10 cellular contexts compared by ENCODE assay signal in the genomic region with DNA sequence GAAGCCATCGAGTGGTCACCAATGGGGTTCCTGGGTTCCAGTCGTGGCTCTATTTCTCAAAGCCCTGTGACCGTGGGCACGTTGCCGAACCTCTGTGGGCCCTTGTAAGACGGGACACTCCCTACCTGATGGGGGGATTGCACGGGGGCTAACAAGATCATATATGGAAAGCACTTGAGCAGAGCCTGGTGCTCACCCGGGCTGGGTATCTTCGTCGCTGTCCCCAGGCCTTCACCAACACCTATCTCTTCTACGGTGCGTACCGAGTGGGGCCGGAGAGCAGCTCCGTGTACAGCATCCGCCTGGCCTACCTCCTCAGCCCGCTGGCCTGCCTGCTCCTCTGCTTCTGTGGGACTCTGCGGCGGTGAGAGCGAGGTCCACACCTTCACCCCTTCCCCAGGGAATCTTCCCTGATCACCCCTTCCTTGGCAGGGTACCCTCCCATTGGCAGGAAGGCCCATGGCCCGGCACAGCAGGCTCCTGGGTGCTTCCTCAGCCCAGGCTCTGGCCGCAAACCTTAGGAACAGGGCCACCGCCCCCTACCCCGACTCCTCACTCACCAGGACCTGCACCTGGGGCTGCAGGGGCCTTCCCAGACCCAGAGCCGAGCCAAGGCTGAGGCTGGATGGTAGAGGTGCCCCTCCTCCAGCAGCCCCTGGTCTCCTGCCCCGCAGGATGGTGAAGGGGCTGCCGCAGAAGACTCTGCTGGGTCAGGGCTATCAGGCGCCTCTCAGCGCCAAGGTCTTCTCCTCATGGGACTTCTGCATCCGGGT. TPM values are rescaled to one million over a fixed set of nuclear protein-coding genes. Genes with fewer than 3 reads are reported as not detected.
A peak's percentile ranks its signal among the peaks of the same experiment; 100 is the strongest.
DNase-seq lines count a peak whose midpoint lies in the region; ATAC-seq and TF ChIP-seq lines count a peak whose summit lies in the region.
"Had no signal": no experiment of that assay in that cellular context is flagged by ENCODE, and none has a peak within 500 bp of the region (broad histone marks: within the 10 kb centered on the region; RNA-seq: fewer than 3 reads in every experiment).

No MANE protein-coding gene starts in this region.

- H3K36me3 Mint-ChIP-seq in activated CD8-positive, alpha-beta memory T cell treated with anti-CD3 and anti-CD28 coated beads, Interleukin-2, amount 10 ng/mL, durations not matched to agents 7 days and 5 days = peaks cover 57% of the 10 kb centered on the region
- peaks cover 16 to 24% (median 18%) of the 10 kb centered on the region in 3 donors for H3K36me3 Mint-ChIP-seq in immature natural killer cell

- peaks cover 72% of the 10 kb centered on the region for H3K4me1 Mint-ChIP-seq in activated CD8-positive, alpha-beta memory T cell treated with anti-CD3 and anti-CD28 coated beads, Interleukin-2, amount 10 ng/mL, durations not matched to agents 7 days and 5 days
- H3K4me1 Mint-ChIP-seq in immature natural killer cell = peaks cover 76 to 77% of the 10 kb centered on the region in 2 donors

- H3K36me3 ChIP-seq in BE2C = no peaks in the 10 kb centered on the region

- H3K4me3 ChIP-seq in BE2C (ENCODE audit: low read depth, low read length) (no peak overlapping the region), GM12875 (ENCODE audit: low read depth, low read length) (peak overlapping the region; percentile 68)

- no peaks in the 10 kb centered on the region for H3K9me3 ChIP-seq in BE2C

- H3K4me3 Mint-ChIP-seq in activated CD8-positive, alpha-beta memory T cell treated with anti-CD3 and anti-CD28 coated beads, Interleukin-2, amount 10 ng/mL, durations not matched to agents 7 days and 5 days = peak overlapping the region; percentile 72
- peak overlapping the region; percentile 76 to 86 (median 79) for H3K4me3 Mint-ChIP-seq in immature natural killer cell

- H3K9me3 Mint-ChIP-seq in activated CD8-positive, alpha-beta memory T cell treated with anti-CD3 and anti-CD28 coated beads, Interleukin-2, amount 10 ng/mL, durations not matched to agents 7 days and 5 days (ENCODE audit: low read depth) = no peaks in the 10 kb centered on the region
- no peaks in the 10 kb centered on the region for H3K9me3 Mint-ChIP-seq in immature natural killer cell

- DNase-seq in BE2C (peak; percentile 14), immature natural killer cell (no peak), sciatic nerve (ENCODE audit: low spot score) (no peak), NCI-H748 treated with DMSO at 0.1 percent for 48 hours (lab: John Stamatoyannopoulos, UW) (no peak), globus pallidus (ENCODE audit: low spot score) (no peak)
- no peak for DNase-seq in activated CD8-positive, alpha-beta memory T cell treated with anti-CD3 and anti-CD28 coated beads, Interleukin-2, amount 10 ng/mL, durations not matched to agents 7 days and 5 days
- DNase-seq: GF-D8 had no signal

- 0 out of 2 replicates have a peak, but pooled peaks cover 4% of the 10 kb centered on the region for H3K27me3 ChIP-seq in BE2C

- no peaks in the 10 kb centered on the region for H3K4me1 ChIP-seq in BE2C

- ATAC-seq in activated CD8-positive, alpha-beta memory T cell treated with anti-CD3 and anti-CD28 coated beads, Interleukin-2, amount 10 ng/mL, durations not matched to agents 7 days and 5 days = no peak
- no peak for ATAC-seq in sciatic nerve
- ATAC-seq in HG03135 (IDR thresholded peaks at IDR 0.05; ENCODE audit: unreplicated experiment) = no peak

- H3K27me3 Mint-ChIP-seq in activated CD8-positive, alpha-beta memory T cell treated with anti-CD3 and anti-CD28 coated beads, Interleukin-2, amount 10 ng/mL, durations not matched to agents 7 days and 5 days = no peaks in the 10 kb centered on the region
- peaks cover 19 to 41% (median 21%) of the 10 kb centered on the region in 3 donors for H3K27me3 Mint-ChIP-seq in immature natural killer cell (ENCODE audit: low read depth in 3 of 3)

- CTCF ChIA-PET in activated CD8-positive, alpha-beta memory T cell treated with anti-CD3 and anti-CD28 coated beads, Interleukin-2, amount 10 ng/mL, durations not matched to agents 7 days and 5 days (lab: Charles Lee) = interaction anchor here (1.3 to 17.0 kb wide), 9 partner anchors 9 to 728 kb away, joined by 3 to 257 read pairs (median 14); a partner anchor contains a TSS

- intact Hi-C loops in sciatic nerve (cut with DNase I) = no loop called here

- TF ChIP-seq CTCF in BE2C (IDR thresholded peaks at IDR 0.05; ENCODE audit: low read depth, low read length) = no peak
- TF ChIP-seq CTCF in GM12875 (IDR thresholded peaks at IDR 0.05; ENCODE audit: borderline replicate concordance, insufficient read depth, low read depth, low read length) = no peak

- peak overlapping the region; percentile 81 for H3K27ac Mint-ChIP-seq in activated CD8-positive, alpha-beta memory T cell treated with anti-CD3 and anti-CD28 coated beads, Interleukin-2, amount 10 ng/mL, durations not matched to agents 7 days and 5 days
- H3K27ac Mint-ChIP-seq in immature natural killer cell = peak overlapping the region; percentile 81 to 95 (median 92)

RNA-seq across cellular contexts. Expression of a gene that starts 2.8 kb away (rescaled TPM):
- 2.8 TPM for polyA plus RNA-seq in BE2C (2012; ENCODE audit: insufficient read depth, insufficient read length, low read depth)
- 100 to 1,000 TPM; 251 to 292 TPM for total RNA-seq in activated CD8-positive, alpha-beta memory T cell treated with anti-CD3 and anti-CD28 coated beads, Interleukin-2, amount 10 ng/mL, durations not matched to agents 7 days and 5 days
- 100 to 1,000 TPM in 1 of 3 donors, 10 to 100 TPM in 2; 55.2 to 170 (median 58.2) TPM for polyA plus RNA-seq in immature natural killer cell
- total RNA-seq in sciatic nerve = 12.5 TPM
- total RNA-seq: fibroblast of lung had no signal

RNA-seq across cellular contexts. Expression of a gene that starts 4.8 kb away (rescaled TPM):
- polyA plus RNA-seq in BE2C (2012; ENCODE audit: insufficient read depth, insufficient read length, low read depth) = 163 TPM
- 100 to 1,000 TPM; 347 to 431 TPM for total RNA-seq in activated CD8-positive, alpha-beta memory T cell treated with anti-CD3 and anti-CD28 coated beads, Interleukin-2, amount 10 ng/mL, durations not matched to agents 7 days and 5 days
- 100 to 1,000 TPM; 194 to 262 (median 203) TPM for polyA plus RNA-seq in immature natural killer cell
- 95.0 TPM for total RNA-seq in sciatic nerve

RNA-seq across cellular contexts. Expression of a gene that starts 12.8 kb away (rescaled TPM):
- polyA plus RNA-seq in BE2C (2012; ENCODE audit: insufficient read depth, insufficient read length, low read depth) = not detected
- not detected for total RNA-seq in activated CD8-positive, alpha-beta memory T cell treated with anti-CD3 and anti-CD28 coated beads, Interleukin-2, amount 10 ng/mL, durations not matched to agents 7 days and 5 days
- polyA plus RNA-seq in immature natural killer cell = not detected
- total RNA-seq in sciatic nerve = 0.71 TPM
- total RNA-seq: fibroblast of lung had no signal
- polyA plus RNA-seq: fibroblast of lung had no signal

RNA-seq across cellular contexts. Expression of a gene that starts 35.0 kb away (rescaled TPM):
- polyA plus RNA-seq in BE2C (2012; ENCODE audit: insufficient read depth, insufficient read length, low read depth) = 76.9 TPM
- total RNA-seq in activated CD8-positive, alpha-beta memory T cell treated with anti-CD3 and anti-CD28 coated beads, Interleukin-2, amount 10 ng/mL, durations not matched to agents 7 days and 5 days = 10 to 100 TPM; 41.2 to 80.3 TPM
- polyA plus RNA-seq in immature natural killer cell = 100 to 1,000 TPM; 113 to 230 (median 132) TPM
- 73.6 TPM for total RNA-seq in sciatic nerve

RNA-seq across cellular contexts. Expression of a gene that starts 53.5 kb away (rescaled TPM):
- 22.1 TPM for polyA plus RNA-seq in BE2C (2012; ENCODE audit: insufficient read depth, insufficient read length, low read depth)
- total RNA-seq in activated CD8-positive, alpha-beta memory T cell treated with anti-CD3 and anti-CD28 coated beads, Interleukin-2, amount 10 ng/mL, durations not matched to agents 7 days and 5 days = 100 to 1,000 TPM; 145 to 164 TPM
- polyA plus RNA-seq in immature natural killer cell = 10 to 100 TPM; 11.3 to 19.7 (median 13.1) TPM
- total RNA-seq in sciatic nerve = 1.8 TPM

Comparison
In these comparisons a context has a peak if more than half of its experiments do, and no peak if none do; other contexts are left out.
1. RNA of a gene that starts 2.8 kb away (total RNA-seq): 251 to 292 TPM in activated CD8-positive, alpha-beta memory T cell treated with anti-CD3 and anti-CD28 coated beads, Interleukin-2, amount 10 ng/mL, durations not matched to agents 7 days and 5 days; 12.5 TPM in sciatic nerve (single experiment); every median in the first group is over 10 times any median in the second.